2 cellular contexts compared by ENCODE assay signal in the genomic region with DNA sequence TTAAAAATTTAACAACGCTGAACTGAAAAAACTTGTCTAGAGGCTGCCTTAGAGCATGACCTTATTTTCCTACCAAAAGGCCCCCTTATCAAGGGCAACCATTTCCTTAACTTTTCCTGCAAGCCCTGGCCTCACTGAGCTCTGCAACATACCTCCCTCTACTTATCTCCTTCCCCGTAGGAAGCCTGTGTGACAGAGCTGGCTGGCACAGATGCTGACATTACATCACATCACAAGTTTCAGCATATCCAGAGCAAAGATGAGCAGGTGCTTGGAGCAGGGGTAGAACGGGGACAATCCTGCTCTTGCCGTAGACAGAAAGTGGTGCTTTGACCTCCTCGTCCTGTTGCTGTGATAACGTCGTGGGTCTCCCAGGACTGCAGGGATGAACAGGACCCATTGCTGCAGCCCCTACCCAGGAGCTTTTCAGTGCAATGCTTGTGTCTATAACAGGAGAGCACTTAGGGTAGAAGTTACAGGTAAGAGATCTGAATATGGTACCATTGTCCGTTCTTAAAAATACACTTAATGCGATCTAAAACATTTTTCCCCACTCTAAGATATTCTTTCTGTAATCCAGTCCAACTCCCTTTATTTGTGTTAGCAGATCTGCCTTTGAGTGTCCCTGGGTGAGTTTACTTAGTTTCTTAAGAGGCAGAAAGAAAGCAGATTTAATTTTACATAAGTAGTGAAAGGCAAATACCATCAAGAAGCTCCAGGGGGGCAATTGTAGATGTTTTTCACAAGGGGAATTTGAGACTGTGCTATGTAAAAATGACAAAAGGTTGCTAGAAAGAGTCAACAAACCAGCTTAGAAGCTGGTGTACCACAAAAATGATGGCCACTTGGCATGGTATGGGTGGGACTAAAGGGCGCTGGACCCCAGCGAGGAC.
A peak's percentile ranks its signal among the peaks of the same experiment; 100 is the strongest.
TF ChIP-seq lines count a peak whose summit lies in the region.

No MANE protein-coding gene starts in this region.

TF ChIP-seq in GM23338, 12 proteins besides CTCF, POLR2A, EP300 and RAD21:
- TF ChIP-seq NANOG (IDR thresholded peaks at IDR 0.05; ENCODE audit: borderline replicate concordance) (peak; percentile 57; the same call in 1 of the 2 replicates), EZH2 (IDR thresholded peaks at IDR 0.05; ENCODE audit: low read depth, unreplicated experiment) (no peak), EZH2phosphoT487 (IDR thresholded peaks at IDR 0.05; ENCODE audit: unreplicated experiment) (no peak)
- TF ChIP-seq, protein P1, sequence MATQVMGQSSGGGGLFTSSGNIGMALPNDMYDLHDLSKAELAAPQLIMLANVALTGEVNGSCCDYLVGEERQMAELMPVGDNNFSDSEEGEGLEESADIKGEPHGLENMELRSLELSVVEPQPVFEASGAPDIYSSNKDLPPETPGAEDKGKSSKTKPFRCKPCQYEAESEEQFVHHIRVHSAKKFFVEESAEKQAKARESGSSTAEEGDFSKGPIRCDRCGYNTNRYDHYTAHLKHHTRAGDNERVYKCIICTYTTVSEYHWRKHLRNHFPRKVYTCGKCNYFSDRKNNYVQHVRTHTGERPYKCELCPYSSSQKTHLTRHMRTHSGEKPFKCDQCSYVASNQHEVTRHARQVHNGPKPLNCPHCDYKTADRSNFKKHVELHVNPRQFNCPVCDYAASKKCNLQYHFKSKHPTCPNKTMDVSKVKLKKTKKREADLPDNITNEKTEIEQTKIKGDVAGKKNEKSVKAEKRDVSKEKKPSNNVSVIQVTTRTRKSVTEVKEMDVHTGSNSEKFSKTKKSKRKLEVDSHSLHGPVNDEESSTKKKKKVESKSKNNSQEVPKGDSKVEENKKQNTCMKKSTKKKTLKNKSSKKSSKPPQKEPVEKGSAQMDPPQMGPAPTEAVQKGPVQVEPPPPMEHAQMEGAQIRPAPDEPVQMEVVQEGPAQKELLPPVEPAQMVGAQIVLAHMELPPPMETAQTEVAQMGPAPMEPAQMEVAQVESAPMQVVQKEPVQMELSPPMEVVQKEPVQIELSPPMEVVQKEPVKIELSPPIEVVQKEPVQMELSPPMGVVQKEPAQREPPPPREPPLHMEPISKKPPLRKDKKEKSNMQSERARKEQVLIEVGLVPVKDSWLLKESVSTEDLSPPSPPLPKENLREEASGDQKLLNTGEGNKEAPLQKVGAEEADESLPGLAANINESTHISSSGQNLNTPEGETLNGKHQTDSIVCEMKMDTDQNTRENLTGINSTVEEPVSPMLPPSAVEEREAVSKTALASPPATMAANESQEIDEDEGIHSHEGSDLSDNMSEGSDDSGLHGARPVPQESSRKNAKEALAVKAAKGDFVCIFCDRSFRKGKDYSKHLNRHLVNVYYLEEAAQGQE (IDR thresholded peaks at IDR 0.05; ENCODE audit: unreplicated experiment), result no peak

TF ChIP-seq in WTC11, 78 proteins besides CTCF, POLR2A, EP300 and RAD21:
- TF ChIP-seq MYBL2 (CRISPR knock-in tag; IDR thresholded peaks at IDR 0.05) (no peak), ZNF317 (CRISPR knock-in tag; IDR thresholded peaks at IDR 0.05; ENCODE audit: borderline replicate concordance, low read depth) (no peak), TP53 (CRISPR knock-in tag; IDR thresholded peaks at IDR 0.05) (no peak), FOXJ3 (CRISPR knock-in tag; IDR thresholded peaks at IDR 0.05; ENCODE audit: borderline replicate concordance) (no peak), AFF4 (CRISPR knock-in tag; IDR thresholded peaks at IDR 0.05; ENCODE audit: borderline replicate concordance) (no peak)
- TF ChIP-seq, protein P2, sequence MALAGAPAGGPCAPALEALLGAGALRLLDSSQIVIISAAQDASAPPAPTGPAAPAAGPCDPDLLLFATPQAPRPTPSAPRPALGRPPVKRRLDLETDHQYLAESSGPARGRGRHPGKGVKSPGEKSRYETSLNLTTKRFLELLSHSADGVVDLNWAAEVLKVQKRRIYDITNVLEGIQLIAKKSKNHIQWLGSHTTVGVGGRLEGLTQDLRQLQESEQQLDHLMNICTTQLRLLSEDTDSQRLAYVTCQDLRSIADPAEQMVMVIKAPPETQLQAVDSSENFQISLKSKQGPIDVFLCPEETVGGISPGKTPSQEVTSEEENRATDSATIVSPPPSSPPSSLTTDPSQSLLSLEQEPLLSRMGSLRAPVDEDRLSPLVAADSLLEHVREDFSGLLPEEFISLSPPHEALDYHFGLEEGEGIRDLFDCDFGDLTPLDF (CRISPR knock-in tag; IDR thresholded peaks at IDR 0.05), result no peak
- TF ChIP-seq, protein P3, sequence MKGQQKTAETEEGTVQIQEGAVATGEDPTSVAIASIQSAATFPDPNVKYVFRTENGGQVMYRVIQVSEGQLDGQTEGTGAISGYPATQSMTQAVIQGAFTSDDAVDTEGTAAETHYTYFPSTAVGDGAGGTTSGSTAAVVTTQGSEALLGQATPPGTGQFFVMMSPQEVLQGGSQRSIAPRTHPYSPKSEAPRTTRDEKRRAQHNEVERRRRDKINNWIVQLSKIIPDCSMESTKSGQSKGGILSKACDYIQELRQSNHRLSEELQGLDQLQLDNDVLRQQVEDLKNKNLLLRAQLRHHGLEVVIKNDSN (CRISPR knock-in tag; IDR thresholded peaks at IDR 0.05), result no peak
